ENCODE assay signal across 17 cellular contexts in the genomic region with DNA sequence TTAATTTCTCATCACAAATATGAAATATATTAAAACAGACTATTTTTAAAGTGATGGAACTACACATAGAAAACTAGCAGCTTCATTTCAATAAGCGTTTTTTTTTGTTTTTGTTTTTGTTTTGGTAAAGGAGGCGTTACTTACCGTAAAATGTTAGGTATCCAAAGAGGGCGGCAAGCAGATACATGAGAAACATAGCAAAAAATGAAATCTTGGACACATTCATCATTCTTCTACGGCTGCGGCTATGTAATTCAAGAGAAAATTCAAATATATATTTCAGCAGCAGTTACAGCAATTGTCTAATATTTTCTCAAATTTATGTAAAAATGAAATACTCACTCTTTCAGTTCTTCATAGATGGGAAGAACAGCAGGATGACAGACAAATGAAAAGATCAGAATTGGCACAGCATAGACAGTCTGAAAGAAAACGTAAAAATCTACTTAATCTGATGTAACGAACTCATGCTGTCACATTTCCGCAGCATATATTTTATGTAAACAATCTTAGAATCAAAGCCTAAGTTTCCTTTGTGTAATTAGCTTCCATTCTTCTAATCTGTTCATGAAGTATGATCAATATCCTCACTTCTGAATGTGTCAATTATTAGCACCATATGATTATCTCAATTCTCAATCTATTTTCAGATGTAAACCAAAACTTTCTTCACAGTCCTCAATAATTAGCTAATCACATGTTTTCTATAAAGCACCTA. TPM values are rescaled to one million over a fixed set of nuclear protein-coding genes. Genes with fewer than 3 reads are reported as not detected.
DNase-seq lines count a peak whose midpoint lies in the region; FAIRE-seq and TF ChIP-seq lines count a peak whose summit lies in the region.
"Had no signal": no experiment of that assay in that cellular context is flagged by ENCODE, and none has a peak within 500 bp of the region (broad histone marks: within the 10 kb centered on the region; RNA-seq: fewer than 3 reads in every experiment).

No MANE protein-coding gene starts in this region.

- CTCF ChIA-PET in endothelial cell of umbilical vein (lab: Charles Lee) = interaction anchor here (1.0 to 2.9 kb wide), 5 partner anchors 239 to 658 kb away, joined by 3 to 12 read pairs (median 8); no protein-coding TSS in a partner anchor

- POLR2A ChIA-PET in endothelial cell of umbilical vein (lab: Charles Lee) = interaction anchor here (0.7 to 1.4 kb wide), 2 partner anchors 8 to 106 kb away, joined by 3 read pairs; no protein-coding TSS in a partner anchor

- H3K4me1 ChIP-seq in GM23248 (ENCODE audit: insufficient read depth) (peaks cover 59% of the 10 kb centered on the region), endothelial cell of umbilical vein (ENCODE audit: control insufficient read depth, extremely low read depth, insufficient read depth, low read length) (peaks cover 51% of the 10 kb centered on the region), skeletal muscle satellite cell (ENCODE audit: control insufficient read depth, insufficient read depth, low read length) (peaks cover 57% of the 10 kb centered on the region), trophoblast cell (ENCODE audit: control insufficient read depth in 1 of 2, insufficient read depth in 2 of 2, low read length in 2 of 2) (no peaks in the 10 kb centered on the region)

- H3K9me1 ChIP-seq in endothelial cell of umbilical vein (replicated peaks; ENCODE audit: control insufficient read depth, extremely low read depth, insufficient read depth, low read length) = no peaks in the 10 kb centered on the region

- H3K27ac ChIP-seq in GM23248 (peak overlapping the region; percentile 96), SK-N-MC (peak overlapping the region; percentile 64), endothelial cell of umbilical vein (ENCODE audit: insufficient read depth, low read depth, low read length) (no peak overlapping the region), trophoblast cell (ENCODE audit: low read depth, low read length) (no peak overlapping the region)

- no peak overlapping the region for H4K8ac ChIP-seq in trophoblast cell (ENCODE audit: low read depth, low read length)

- in situ Hi-C loops in GM23248 (cut with MboI) = loop anchor here (25.0 kb wide), 1 partner anchor 574 kb away; no protein-coding TSS in a partner anchor

- H2AK5ac ChIP-seq in trophoblast cell (ENCODE audit: low read length) = no peak overlapping the region

- TF ChIP-seq POLR2A in endothelial cell of umbilical vein (IDR thresholded peaks at IDR 0.05; ENCODE audit: low read depth, low read length) = no peak

- H2AFZ ChIP-seq in GM23248 = no peak overlapping the region
- no peak overlapping the region for H2AFZ ChIP-seq in endothelial cell of umbilical vein (ENCODE audit: low read depth, low read length)
- no peak overlapping the region for H2AFZ ChIP-seq in trophoblast cell (ENCODE audit: insufficient read depth, low read length, poor library complexity)

- intact Hi-C loops in endothelial cell of umbilical vein (cut with micrococcal nuclease) = no loop called here

- H3K79me2 ChIP-seq in GM23248 (ENCODE audit: insufficient read depth) (peaks cover 94% of the 10 kb centered on the region), endothelial cell of umbilical vein (ENCODE audit: control insufficient read depth, insufficient read depth, low read length) (peaks cover 48% of the 10 kb centered on the region), trophoblast cell (ENCODE audit: control insufficient read depth, insufficient read depth, low read length, poor library complexity) (no peaks in the 10 kb centered on the region)

- H3K9me3 ChIP-seq in GM23248 (ENCODE audit: low read depth) = no peaks in the 10 kb centered on the region
- H3K9me3 ChIP-seq in SK-N-MC (ENCODE audit: low read depth, low read length) = no peaks in the 10 kb centered on the region
- H3K9me3 ChIP-seq in endothelial cell of umbilical vein (replicated peaks; ENCODE audit: control insufficient read depth, insufficient read depth, low read length) = no peaks in the 10 kb centered on the region
- H3K9me3 ChIP-seq in skeletal muscle satellite cell (replicated peaks; ENCODE audit: low read length) = no peaks in the 10 kb centered on the region
- H3K9me3 ChIP-seq in trophoblast cell (ENCODE audit: insufficient read depth, low read depth, low read length) = no peaks in the 10 kb centered on the region

- dilution Hi-C loops in endothelial cell of umbilical vein (cut with MboI; ENCODE audit: extremely low pct_ligation_motif_present, low sequenced_read_pairs) = no loop called here

- peaks cover 85% of the 10 kb centered on the region for H4K20me1 ChIP-seq in GM23248 (ENCODE audit: insufficient read depth)
- H4K20me1 ChIP-seq in endothelial cell of umbilical vein (replicated peaks; ENCODE audit: control insufficient read depth, extremely low read depth, insufficient read depth, low read length) = peaks cover 54% of the 10 kb centered on the region

- no peak overlapping the region for H3K4ac ChIP-seq in trophoblast cell (ENCODE audit: low read depth, low read length)

- peak overlapping the region; percentile 98 for H3K4me2 ChIP-seq in GM23248 (ENCODE audit: unreplicated experiment)
- H3K4me2 ChIP-seq in endothelial cell of umbilical vein (ENCODE audit: insufficient read depth, low read length) = peak overlapping the region; percentile 32
- H3K4me2 ChIP-seq in skeletal muscle satellite cell (ENCODE audit: low read length) = peak overlapping the region; percentile 83
- no peak overlapping the region for H3K4me2 ChIP-seq in trophoblast cell (ENCODE audit: low read length)

- H2BK12ac ChIP-seq in trophoblast cell (ENCODE audit: low read length) = no peak overlapping the region

- BruUV-seq in endothelial cell of umbilical vein (replicated peaks; lab: Mats Ljungman, UMichigan) = no TSS peak

- DNase-seq in GM23248 = no peak
- DNase-seq in SK-N-MC (ENCODE audit: low read depth, low spot score) = no peak
- no peak for DNase-seq in endothelial cell of umbilical vein (ENCODE audit: low read depth, low spot score)
- DNase-seq in stimulated activated CD4-positive, alpha-beta T cell treated with anti-CD3 and anti-CD28 coated beads, Interleukin-12 subunit alpha, Interleukin-12 subunit beta, amount 100 ng/mL, for 4 hours = no peak
- DNase-seq in trophoblast cell = no peak
- no peak for DNase-seq in GM03348 (ENCODE audit: low spot score)
- DNase-seq in NCI-H2081 (lab: John Stamatoyannopoulos, UW) = no peak
- DNase-seq: brain microvascular endothelial cell; effector CD4-positive, alpha-beta T cell; KBM-7; NCI-H1436; NCI-H524; stimulated activated CD4-positive, alpha-beta T cell treated with anti-CD3 and anti-CD28 coated beads, Interleukin-2, amount 100 ng/mL, for 24 hours had no signal

- peak overlapping the region; percentile 99 for H3K4me3 ChIP-seq in GM23248
- H3K4me3 ChIP-seq in SK-N-MC = peak overlapping the region; percentile 8; the same call in 1 of the 2 replicates
- peak overlapping the region in 1 of 3 experiments; percentile 20 for H3K4me3 ChIP-seq in endothelial cell of umbilical vein (replicated peaks in 1 of 3; ENCODE audit: insufficient read depth in 1 of 3, low read depth in 1 of 3, low read length in 3 of 3)
- H3K4me3 ChIP-seq in skeletal muscle satellite cell (ENCODE audit: low read length) = peak overlapping the region; percentile 38
- H3K4me3 ChIP-seq in trophoblast cell (ENCODE audit: low read depth, low read length) = no peak overlapping the region

- no peak overlapping the region for H4K12ac ChIP-seq in trophoblast cell (ENCODE audit: low read depth, low read length)

- H4K91ac ChIP-seq in trophoblast cell (ENCODE audit: low read depth, low read length) = no peak overlapping the region

- no peak overlapping the region for H2BK120ac ChIP-seq in trophoblast cell (ENCODE audit: insufficient read depth, low read length, poor library complexity)

- H3K27me3 ChIP-seq in GM23248 (replicated peaks; ENCODE audit: insufficient read depth) = no peaks in the 10 kb centered on the region
- H3K27me3 ChIP-seq in endothelial cell of umbilical vein (ENCODE audit: control insufficient read depth in 2 of 2, insufficient read depth in 2 of 2, low read length in 2 of 2) = no peaks in the 10 kb centered on the region
- H3K27me3 ChIP-seq in skeletal muscle satellite cell (ENCODE audit: control insufficient read depth, insufficient read depth, low read length) = no peaks in the 10 kb centered on the region
- no peaks in the 10 kb centered on the region for H3K27me3 ChIP-seq in trophoblast cell (ENCODE audit: insufficient read depth, low read length)
- H3K27me3 ChIP-seq: brain microvascular endothelial cell had no signal

- no peak for FAIRE-seq in endothelial cell of umbilical vein (lab: Jason Lieb, UNC)
- FAIRE-seq: G401.6, GM19239, RCC 7860 had no signal

- H3K23ac ChIP-seq in trophoblast cell (ENCODE audit: low read length) = no peak overlapping the region

- H3K9me2 ChIP-seq in GM23248 (ENCODE audit: insufficient read depth) = no peaks in the 10 kb centered on the region

- H2BK5ac ChIP-seq in trophoblast cell (ENCODE audit: low read depth, low read length, poor library complexity) = no peak overlapping the region

- no peaks in the 10 kb centered on the region for H3K79me1 ChIP-seq in trophoblast cell (ENCODE audit: low read length)

- H3K14ac ChIP-seq in trophoblast cell (ENCODE audit: low read length) = no peak overlapping the region

- no peak overlapping the region for H3K18ac ChIP-seq in trophoblast cell (ENCODE audit: low read length)

- peak overlapping the region; percentile 98 for H3K9ac ChIP-seq in GM23248
- peak overlapping the region; percentile 8 for H3K9ac ChIP-seq in SK-N-MC (ENCODE audit: insufficient read length)
- no peak overlapping the region for H3K9ac ChIP-seq in endothelial cell of umbilical vein (replicated peaks; ENCODE audit: extremely low read depth, insufficient read depth, low read length)
- H3K9ac ChIP-seq in skeletal muscle satellite cell (ENCODE audit: low read depth, low read length) = peak overlapping the region; percentile 97
- no peak overlapping the region for H3K9ac ChIP-seq in trophoblast cell (ENCODE audit: low read length)

- peaks cover 100% of the 10 kb centered on the region for H3K36me3 ChIP-seq in GM23248 (ENCODE audit: low read depth)
- peaks cover 100% of the 10 kb centered on the region for H3K36me3 ChIP-seq in SK-N-MC (ENCODE audit: insufficient read depth, low read length)
- peaks cover 50 to 95% of the 10 kb centered on the region in 2 experiments for H3K36me3 ChIP-seq in endothelial cell of umbilical vein (ENCODE audit: control insufficient read depth in 2 of 2, extremely low read depth in 1 of 2, insufficient read depth in 2 of 2, low read length in 2 of 2)
- peaks cover 100% of the 10 kb centered on the region for H3K36me3 ChIP-seq in skeletal muscle satellite cell (ENCODE audit: insufficient read depth, low read length)
- H3K36me3 ChIP-seq in trophoblast cell (ENCODE audit: control insufficient read depth in 1 of 2, insufficient read depth in 2 of 2, low read length in 2 of 2) = peaks cover 4 to 43% of the 10 kb centered on the region in 2 experiments

- TF ChIP-seq CTCF in endothelial cell of umbilical vein (IDR thresholded peaks at IDR 0.05; ENCODE audit: extremely low read depth in 1 of 2, insufficient read depth in 1 of 2, low read depth in 1 of 2, low read length in 2 of 2) = no peak

- 83% methylated on average over 9 of the region's 9 CpGs for whole genome bisulfite sequencing in GM23248 (ENCODE audit: low coverage in 1 of 2, low lambda C conversion rate in 2 of 2, missing lambda C conversion rate in 2 of 2), 2 experiments
- WGBS in trophoblast cell (ENCODE audit: extremely low coverage, insufficient coverage, insufficient read length) = no CpG with 5 or more reads among the region's 9 CpGs

- peaks cover 100% of the 10 kb centered on the region for H3F3A ChIP-seq in GM23248 (ENCODE audit: insufficient read depth)

RNA-seq across cellular contexts. Expression of a gene that starts 8.8 kb away (rescaled TPM):
- total RNA-seq in GM23248 (2014; rRNA removed; shearing (Covaris generic)) = 1,383 and 1,539 TPM in 2 replicates
- 649 and 683 TPM in 2 replicates for polyA plus RNA-seq in GM23248 (2016; fragmentation: Nextera tagmentation; extraction: Ambion mirVana)
- 427 and 459 TPM in 2 replicates for total RNA-seq in endothelial cell of umbilical vein
- 263 and 267 TPM in 2 replicates for polyA plus RNA-seq in endothelial cell of umbilical vein
- polyA plus RNA-seq in endothelial cell of umbilical vein (2011; cell fraction: cytosol; rRNA removed) = 96.2 and 111 TPM in 2 replicates
- 800 and 825 TPM in 2 replicates for polyA plus RNA-seq in endothelial cell of umbilical vein (2011; cell fraction: nucleus; rRNA removed)
- 442 and 473 TPM in 2 replicates for polyA plus RNA-seq in endothelial cell of umbilical vein (2012)
- polyA minus RNA-seq in endothelial cell of umbilical vein = 496 and 527 TPM in 2 replicates
- polyA minus RNA-seq in endothelial cell of umbilical vein (2011; cell fraction: cytosol; rRNA and poly(A)+ RNA removed) = 275 TPM
- polyA minus RNA-seq in endothelial cell of umbilical vein (2011; cell fraction: nucleus; rRNA and poly(A)+ RNA removed) = 1,147 and 1,325 TPM in 2 replicates
- 329 and 451 TPM in 2 replicates for total RNA-seq in skeletal muscle satellite cell (2012; rRNA removed)
- 849 and 857 TPM in 2 replicates for polyA plus RNA-seq in trophoblast cell (2013)

Comparison
In these comparisons a context has a peak if more than half of its experiments do, and no peak if none do; other contexts are left out.
1. H3K27ac ChIP-seq: peak in GM23248 (single experiment) and SK-N-MC (single experiment); none in endothelial cell of umbilical vein (single experiment) and trophoblast cell (single experiment).
2. H3K9ac ChIP-seq: peak in GM23248 (single experiment), SK-N-MC (single experiment) and skeletal muscle satellite cell (single experiment); none in endothelial cell of umbilical vein (single experiment) and trophoblast cell (single experiment).